In genomic region chr17:53428913-53429312, GRCh38 we compare ENCODE assay signal across 28 cellular contexts.
"Had no signal": no experiment of that assay in that cellular context is flagged by ENCODE, and none has a peak within 500 bp of the region (broad histone marks: within the 10 kb centered on the region; RNA-seq: fewer than 3 reads in every experiment).

No MANE protein-coding gene starts in this region.

- FAIRE-seq: colon, endometrium, endothelial cell of umbilical vein, frontal cortex had no signal

- H3K27ac ChIP-seq: colonic mucosa, coronary artery, dorsolateral prefrontal cortex, epithelial cell of prostate, esophagus muscularis mucosa, esophagus squamous epithelium, foreskin keratinocyte, gastrocnemius medialis, gastroesophageal sphincter, heart left ventricle, heart right ventricle had no signal

- H3K36me3 ChIP-seq: colonic mucosa, esophagus muscularis mucosa, esophagus squamous epithelium, gastrocnemius medialis, gastroesophageal sphincter, heart left ventricle, heart right ventricle had no signal

- H3K4me3 ChIP-seq: colonic mucosa, coronary artery, dorsolateral prefrontal cortex, esophagus muscularis mucosa, esophagus squamous epithelium, gastrocnemius medialis, gastroesophageal sphincter, heart left ventricle, heart right ventricle had no signal

- ATAC-seq: effector memory CD8-positive, alpha-beta T cell; esophagus mucosa; foreskin keratinocyte; gastrocnemius medialis; gastroesophageal sphincter; heart left ventricle; heart right ventricle had no signal

- H3K9me3 ChIP-seq: colonic mucosa, esophagus muscularis mucosa, esophagus squamous epithelium, gastrocnemius medialis had no signal

- H3K27me3 ChIP-seq: colonic mucosa, esophagus muscularis mucosa, esophagus squamous epithelium, foreskin keratinocyte, gastrocnemius medialis, gastroesophageal sphincter, heart left ventricle, heart right ventricle had no signal

- DNase-seq: colonic mucosa; cortex of kidney; dermis blood vessel endothelial cell; dorsolateral prefrontal cortex; effector CD4-positive, alpha-beta T cell; effector CD8-positive, alpha-beta T cell; effector memory CD4-positive, alpha-beta T cell; effector memory CD8-positive, alpha-beta T cell; endodermal cell; erythroblast; esophagus squamous epithelium; foreskin fibroblast; foreskin keratinocyte; foreskin melanocyte; gastrocnemius medialis; glutamatergic neuron; head of caudate nucleus; heart left ventricle; heart right ventricle had no signal

- H3K4me1 ChIP-seq: colonic mucosa, esophagus muscularis mucosa, esophagus squamous epithelium, foreskin keratinocyte, gastrocnemius medialis, gastroesophageal sphincter, heart left ventricle, heart right ventricle had no signal
